In the genomic region with DNA sequence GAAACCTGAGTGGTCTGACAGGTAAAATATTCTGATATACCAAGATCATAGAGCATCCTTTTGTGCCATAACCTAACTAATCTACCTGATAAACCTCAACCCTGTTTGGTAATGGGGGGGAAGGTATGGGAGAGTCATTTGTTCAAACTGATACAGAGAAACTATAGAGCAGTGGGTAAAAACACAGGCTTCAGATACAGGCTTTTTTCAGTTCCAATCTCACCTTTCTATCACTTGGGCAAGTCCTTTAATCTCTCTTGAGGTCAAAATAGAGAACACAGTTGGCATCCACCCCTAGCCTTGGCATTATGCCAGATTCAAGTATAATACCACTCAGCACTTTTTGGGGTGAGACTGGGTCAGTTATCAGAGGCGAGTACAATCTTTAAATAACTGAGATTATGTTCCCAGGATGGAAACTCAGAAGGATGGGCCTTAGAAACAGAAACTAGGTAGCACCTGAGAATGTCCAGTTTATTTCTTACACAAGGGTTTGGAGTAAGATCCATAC, we compare ENCODE assay signal across 38 cellular contexts. TPM values are rescaled to one million over a fixed set of nuclear protein-coding genes. Genes with fewer than 3 reads are reported as not detected.
"Had no signal": no experiment of that assay in that cellular context is flagged by ENCODE, and none has a peak within 500 bp of the region (broad histone marks: within the 10 kb centered on the region; RNA-seq: fewer than 3 reads in every experiment).

No MANE protein-coding gene starts in this region.

- H3K27ac ChIP-seq: breast epithelium, pancreas, right atrium auricular region, suprapubic skin, tibial nerve, VCaP had no signal

- H3K4me1 Mint-ChIP-seq: activated CD4-positive, alpha-beta T cell treated with anti-CD3 and anti-CD28 coated beads, Interleukin-2, amount 10 ng/mL, durations not matched to agents 24 days and 14 days; activated T-helper 17 cell treated with anti-CD3 and anti-CD28 coated beads, Interleukin-2, amount 50 U/mL, for 72 hours had no signal

- DNase-seq: activated CD4-positive, alpha-beta memory T cell treated with anti-CD3 and anti-CD28 coated beads for 36 hours; activated CD4-positive, alpha-beta T cell treated with anti-CD3 and anti-CD28 coated beads, Interleukin-2, amount 10 ng/mL, durations not matched to agents 24 days and 14 days; activated CD4-positive, CD25-positive, alpha-beta regulatory T cell treated with anti-CD3 and anti-CD28 coated beads, Interleukin-2, amount 50 U/mL, for 72 hours; activated CD8-positive, alpha-beta memory T cell treated with anti-CD3 and anti-CD28 coated beads, Interleukin-2, amount 50 U/mL, for 4 hours; activated gamma-delta T cell treated with Interleukin-2 at 50 U/mL for 16 hours; activated naive CD4-positive, alpha-beta T cell treated with anti-CD3 and anti-CD28 coated beads, Interleukin-2, amount 50 U/mL, for 16 hours; activated T-cell treated with anti-CD3 and anti-CD28 coated beads, Interleukin-2, amount 50 U/mL, for 24 hours; amniotic stem cell; central memory CD4-positive, alpha-beta T cell; endodermal cell; foreskin fibroblast; hippocampal formation; left cardiac atrium; midbrain; naive thymus-derived CD4-positive, alpha-beta T cell; nucleus accumbens; pancreas; stimulated activated CD4-positive, alpha-beta T cell treated with anti-CD3 and anti-CD28 coated beads, Interleukin-15, amount 100 ng/mL, for 24 hours; stimulated activated CD4-positive, alpha-beta T cell treated with anti-CD3 and anti-CD28 coated beads, Interleukin-2, amount 100 ng/mL, for 24 hours; stimulated activated naive B cell treated with anti-CD40 and anti-IgM and Interleukin-4, amounts not matched to agents 10 μg/mL and 1 μg/mL and 100 μg/mL, for 72 hours; T-helper 9 cell had no signal

- H3K27me3 ChIP-seq: breast epithelium, pancreas, right atrium auricular region, suprapubic skin, tibial nerve had no signal

- H3K4me2 ChIP-seq: smooth muscle cell had no signal

- H3K4me3 Mint-ChIP-seq: activated CD4-positive, alpha-beta memory T cell treated with anti-CD3 and anti-CD28 coated beads for 36 hours; activated CD4-positive, alpha-beta T cell treated with anti-CD3 and anti-CD28 coated beads, Interleukin-2, amount 10 ng/mL, durations not matched to agents 24 days and 14 days; activated T-cell treated with anti-CD3 and anti-CD28 coated beads, Interleukin-2, amount 50 U/mL, for 24 hours; activated T-helper 17 cell treated with anti-CD3 and anti-CD28 coated beads, Interleukin-2, amount 50 U/mL, for 72 hours; dendritic cell treated with granulocyte-macrophage colony-stimulating factor and Interleukin-4, amounts not matched to agents 40 ng/mL and 50 ng/mL, for 4 days; endodermal cell; memory B cell; naive thymus-derived CD4-positive, alpha-beta T cell; stimulated activated naive B cell treated with anti-CD40 and anti-IgM and Interleukin-4, amounts not matched to agents 10 μg/mL and 1 μg/mL and 100 μg/mL, for 72 hours had no signal

- H3K9me3 ChIP-seq: pancreas, right atrium auricular region, suprapubic skin had no signal

- H3K36me3 Mint-ChIP-seq: activated CD4-positive, alpha-beta memory T cell treated with anti-CD3 and anti-CD28 coated beads for 36 hours; memory B cell; stimulated activated naive B cell treated with anti-CD40 and anti-IgM and Interleukin-4, amounts not matched to agents 10 μg/mL and 1 μg/mL and 100 μg/mL, for 72 hours had no signal

- H3K4me1 ChIP-seq: breast epithelium, pancreas, right atrium auricular region, suprapubic skin, tibial nerve had no signal

- H3K4me3 ChIP-seq: breast epithelium, pancreas, right atrium auricular region, smooth muscle cell, suprapubic skin, tibial nerve had no signal

- H3K27ac Mint-ChIP-seq: activated CD4-positive, alpha-beta memory T cell treated with anti-CD3 and anti-CD28 coated beads for 36 hours; activated CD4-positive, alpha-beta T cell treated with anti-CD3 and anti-CD28 coated beads, Interleukin-2, amount 10 ng/mL, durations not matched to agents 24 days and 14 days; activated T-cell treated with anti-CD3 and anti-CD28 coated beads, Interleukin-2, amount 50 U/mL, for 24 hours; activated T-helper 17 cell treated with anti-CD3 and anti-CD28 coated beads, Interleukin-2, amount 50 U/mL, for 72 hours; dendritic cell treated with granulocyte-macrophage colony-stimulating factor and Interleukin-4, amounts not matched to agents 40 ng/mL and 50 ng/mL, for 4 days; endodermal cell; memory B cell; naive thymus-derived CD4-positive, alpha-beta T cell; stimulated activated naive B cell treated with anti-CD40 and anti-IgM and Interleukin-4, amounts not matched to agents 10 μg/mL and 1 μg/mL and 100 μg/mL, for 72 hours had no signal

- FAIRE-seq: keratinocyte, pancreas, TTC549 had no signal

- ATAC-seq: activated T-helper 17 cell treated with anti-CD3 and anti-CD28 coated beads, Interleukin-2, amount 50 U/mL, for 72 hours; esophagus mucosa; naive thymus-derived CD4-positive, alpha-beta T cell; pancreas; stimulated activated naive B cell treated with anti-CD40 and anti-IgM and Interleukin-4, amounts not matched to agents 10 μg/mL and 1 μg/mL and 100 μg/mL, for 72 hours had no signal

- H3K27me3 Mint-ChIP-seq: activated CD4-positive, alpha-beta memory T cell treated with anti-CD3 and anti-CD28 coated beads for 36 hours; activated CD4-positive, alpha-beta T cell treated with anti-CD3 and anti-CD28 coated beads, Interleukin-2, amount 10 ng/mL, durations not matched to agents 24 days and 14 days; activated T-cell treated with anti-CD3 and anti-CD28 coated beads, Interleukin-2, amount 50 U/mL, for 24 hours; activated T-helper 17 cell treated with anti-CD3 and anti-CD28 coated beads, Interleukin-2, amount 50 U/mL, for 72 hours; dendritic cell treated with granulocyte-macrophage colony-stimulating factor and Interleukin-4, amounts not matched to agents 40 ng/mL and 50 ng/mL, for 4 days; memory B cell; naive thymus-derived CD4-positive, alpha-beta T cell; stimulated activated naive B cell treated with anti-CD40 and anti-IgM and Interleukin-4, amounts not matched to agents 10 μg/mL and 1 μg/mL and 100 μg/mL, for 72 hours had no signal

- H3K9me3 Mint-ChIP-seq: activated T-helper 17 cell treated with anti-CD3 and anti-CD28 coated beads, Interleukin-2, amount 50 U/mL, for 72 hours had no signal

- H3K36me3 ChIP-seq: breast epithelium, pancreas, right atrium auricular region, suprapubic skin, tibial nerve had no signal

RNA-seq across cellular contexts. Expression of a gene that starts 0.9 kb away (rescaled TPM):
- total RNA-seq: activated CD4-positive, alpha-beta memory T cell treated with anti-CD3 and anti-CD28 coated beads for 36 hours; activated CD4-positive, alpha-beta T cell treated with anti-CD3 and anti-CD28 coated beads, Interleukin-2, amount 10 ng/mL, durations not matched to agents 24 days and 14 days; activated CD8-positive, alpha-beta memory T cell treated with anti-CD3 and anti-CD28 coated beads for 36 hours; activated T-helper 17 cell treated with anti-CD3 and anti-CD28 coated beads, Interleukin-2, amount 50 U/mL, for 72 hours; breast epithelium; endodermal cell; esophagus mucosa; left cardiac atrium; lower leg skin; naive thymus-derived CD4-positive, alpha-beta T cell; pancreas; pulmonary artery endothelial cell; right atrium auricular region; smooth muscle cell; suprapubic skin; tibial nerve; ureter had no signal
- polyA plus RNA-seq: keratinocyte; naive thymus-derived CD4-positive, alpha-beta T cell; neural cell; pancreas; smooth muscle cell had no signal

RNA-seq across cellular contexts. Expression of a gene that starts 56.5 kb away (rescaled TPM):
- total RNA-seq: activated CD4-positive, alpha-beta memory T cell treated with anti-CD3 and anti-CD28 coated beads for 36 hours; activated CD4-positive, alpha-beta T cell treated with anti-CD3 and anti-CD28 coated beads, Interleukin-2, amount 10 ng/mL, durations not matched to agents 24 days and 14 days; activated CD8-positive, alpha-beta memory T cell treated with anti-CD3 and anti-CD28 coated beads for 36 hours; activated T-helper 17 cell treated with anti-CD3 and anti-CD28 coated beads, Interleukin-2, amount 50 U/mL, for 72 hours; breast epithelium; endodermal cell; esophagus mucosa; left cardiac atrium; lower leg skin; naive thymus-derived CD4-positive, alpha-beta T cell; pancreas; pulmonary artery endothelial cell; right atrium auricular region; smooth muscle cell; suprapubic skin; tibial nerve; ureter had no signal
- polyA plus RNA-seq: keratinocyte; naive thymus-derived CD4-positive, alpha-beta T cell; pancreas; smooth muscle cell had no signal
